Comparison of ENCODE assay signal across 9 cellular contexts in genomic region chr4:57163530-57164459, GRCh38. TPM values are rescaled to one million over a fixed set of nuclear protein-coding genes. Genes with fewer than 3 reads are reported as not detected.
DNase-seq lines count a peak whose midpoint lies in the region; ATAC-seq, FAIRE-seq and TF ChIP-seq lines count a peak whose summit lies in the region.
"Had no signal": no experiment of that assay in that cellular context is flagged by ENCODE, and none has a peak within 500 bp of the region (broad histone marks: within the 10 kb centered on the region; RNA-seq: fewer than 3 reads in every experiment).

No MANE protein-coding gene starts in this region.

- no peak for TF ChIP-seq POLR2A in sigmoid colon (IDR thresholded peaks at IDR 0.05)

- TF ChIP-seq CTCF in brain (conservative IDR thresholded peaks at IDR 0.05) (peak; percentile 98), sigmoid colon (IDR thresholded peaks at IDR 0.05) (peak; percentile 67 to 98 (median 83))

- H3K9me3 ChIP-seq in sigmoid colon = no peaks in the 10 kb centered on the region

- peak; percentile 98 for ATAC-seq in HG02981 (IDR thresholded peaks at IDR 0.05; ENCODE audit: unreplicated experiment)

- H3K4me1 Mint-ChIP-seq in brain = peaks cover 15% of the 10 kb centered on the region

- FAIRE-seq in TTC549 (lab: Jason Lieb, UNC) = peak; percentile 56
- FAIRE-seq: A204.1 had no signal

- peak; percentile 19 for DNase-seq in NCI-H2196 (lab: John Stamatoyannopoulos, UW; ENCODE audit: unreplicated experiment)
- no peak for DNase-seq in NCI-H2196 treated with DMSO at 0.1 percent for 48 hours (lab: John Stamatoyannopoulos, UW; ENCODE audit: unreplicated experiment)
- peak; percentile 47 to 58 for DNase-seq in NCI-H1930 (lab: John Stamatoyannopoulos, UW)
- DNase-seq in sigmoid colon = peak; percentile 87

- no peaks in the 10 kb centered on the region for H3K27me3 ChIP-seq in sigmoid colon

- peak overlapping the region; percentile 56 to 94 (median 83) for H3K27ac Mint-ChIP-seq in brain

- H3K27ac ChIP-seq in sigmoid colon = peak overlapping the region; percentile 66 to 79 (median 68)

- no peak for TF ChIP-seq EP300 in sigmoid colon (IDR thresholded peaks at IDR 0.05)

- peak overlapping the region; percentile 86 to 93 (median 92) for H3K4me3 Mint-ChIP-seq in brain

- 2% methylated on average over 61 of the region's 61 CpGs for WGBS in sigmoid colon, 2 donors

- no peaks in the 10 kb centered on the region for H3K36me3 Mint-ChIP-seq in brain

- H3K36me3 ChIP-seq in sigmoid colon = no peaks in the 10 kb centered on the region

- peaks cover 7% of the 10 kb centered on the region for H3K27me3 Mint-ChIP-seq in brain

- peaks cover 0 to 11% (median 6%) of the 10 kb centered on the region in 4 donors for H3K4me1 ChIP-seq in sigmoid colon

- intact Hi-C loops in sigmoid colon (cut with DNase I) = loop anchor here (2.0 to 5.0 kb wide), 3 partner anchors 125 to 264 kb away; no protein-coding TSS in a partner anchor

- H3K9me3 Mint-ChIP-seq in brain = peaks cover 0 to 6% (median 0%) of the 10 kb centered on the region in 5 experiments

- H3K4me3 ChIP-seq in iPS-11a (ENCODE audit: low read depth, low read length) (peak overlapping the region; percentile 42), sigmoid colon (peak overlapping the region; percentile 34 to 63 (median 55))

RNA-seq across cellular contexts. Expression of gene IGFBP7, which starts 53.6 kb away (rescaled TPM):
- 176 TPM for polyA plus RNA-seq in brain (ENCODE audit: insufficient read depth, low read depth, low replicate concordance)
- 100 to 1,000 TPM; 474 to 834 (median 779) TPM for total RNA-seq in sigmoid colon
- polyA plus RNA-seq in sigmoid colon = 100 to 1,000 TPM in 1 of 3 donors, 10 to 100 TPM in 2; 29.8 to 199 (median 46.2) TPM
